Comparison of ENCODE assay signal across 21 cellular contexts in genomic region chrX:50082741-50083140, GRCh38.
"Had no signal": no experiment of that assay in that cellular context is flagged by ENCODE, and none has a peak within 500 bp of the region (broad histone marks: within the 10 kb centered on the region; RNA-seq: fewer than 3 reads in every experiment).

No MANE protein-coding gene starts in this region.

- H3K4me3 ChIP-seq: SJSA1, SK-N-MC had no signal

- H3K9me3 ChIP-seq: SJSA1 had no signal

- DNase-seq: IMR-90, Kasumi-1, NCI-H1048, NCI-H1105, NCI-H1417, NCI-H1436 treated with DMSO at 0.1 percent for 48 hours, NCI-H1694, NCI-H187 treated with DMSO at 0.1 percent for 48 hours, NCI-H2029 treated with DMSO at 0.1 percent for 48 hours, NCI-H2171 treated with DMSO at 0.1 percent for 48 hours, NCI-H524, NCI-H526 treated with DMSO at 0.1 percent for 48 hours, NCI-H774, Right ventricle myocardium superior, RPMI8226, SIG-M5 had no signal

- H3K4me1 ChIP-seq: SJSA1 had no signal

- H3K36me3 ChIP-seq: SJSA1 had no signal

- FAIRE-seq: HepG2, RCC 7860 had no signal

- H3K27me3 ChIP-seq: SJSA1 had no signal

- ATAC-seq: HepG2 had no signal

- H3K27ac ChIP-seq: KMS-11, SJSA1, SK-N-MC had no signal
